In the genomic region with DNA sequence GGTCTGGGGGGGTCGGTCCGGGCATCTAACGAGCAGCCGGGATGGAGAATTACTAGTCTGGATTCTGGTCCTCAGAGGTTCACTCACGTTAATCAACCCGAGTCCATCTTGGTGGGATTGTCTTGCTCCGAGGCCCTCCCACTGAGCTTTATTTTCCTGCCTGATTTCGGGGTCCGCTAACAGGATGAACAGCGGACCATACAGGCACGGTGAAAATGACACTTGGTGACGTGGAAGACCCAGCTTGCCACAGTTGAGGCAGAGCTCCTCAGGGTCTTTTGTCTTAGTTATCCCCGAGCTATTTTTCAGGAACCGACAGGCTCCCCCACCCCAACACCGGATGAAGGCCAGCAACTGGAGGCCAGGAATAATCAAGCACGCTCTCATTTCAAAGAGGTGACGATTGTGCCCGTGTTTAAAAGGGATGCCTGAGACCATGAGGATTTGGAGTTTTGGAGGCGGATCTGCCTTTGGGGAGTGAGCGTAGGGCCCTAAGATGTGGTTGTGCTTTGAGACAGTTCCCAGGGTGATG, we compare ENCODE assay signal across 8 cellular contexts. TPM values are rescaled to one million over a fixed set of nuclear protein-coding genes. Genes with fewer than 3 reads are reported as not detected.
A peak's percentile ranks its signal among the peaks of the same experiment; 100 is the strongest.
DNase-seq lines count a peak whose midpoint lies in the region; ATAC-seq and TF ChIP-seq lines count a peak whose summit lies in the region.

No MANE protein-coding gene starts in this region.

- H3K23ac ChIP-seq in neuronal stem cell (ENCODE audit: low read depth, low read length, poor library complexity): no peak overlapping the region

- no peak for TF ChIP-seq CTCF in SU-DHL-6 (IDR thresholded peaks at IDR 0.05; ENCODE audit: insufficient read depth, low read length, poor library complexity, severe bottlenecking)
- TF ChIP-seq CTCF in foreskin keratinocyte (conservative IDR thresholded peaks at IDR 0.05): no peak

- H3K14ac ChIP-seq in neuronal stem cell (ENCODE audit: low read length): no peak overlapping the region

- H3K36me3 ChIP-seq in SU-DHL-6 (ENCODE audit: low read length) (no peaks in the 10 kb centered on the region), neuronal stem cell (replicated peaks in 1 of 2; ENCODE audit: control insufficient read depth in 2 of 2, insufficient read depth in 2 of 2, low read length in 2 of 2) (no peaks in the 10 kb centered on the region)

- peak in 1 of 2 donors; percentile 5 for DNase-seq in activated T-cell treated with anti-CD3 and anti-CD28 coated beads, Interleukin-2, amount 50 U/mL, for 72 hours
- no peak for DNase-seq in activated T-cell treated with anti-CD3 and anti-CD28 coated beads, Interleukin-2, amount 50 U/mL, for 1 hour
- no peak for DNase-seq in foreskin keratinocyte
- no peak for DNase-seq in neuronal stem cell (ENCODE audit: low spot score)
- no peak for DNase-seq in stimulated activated CD4-positive, alpha-beta T cell treated with anti-CD3 and anti-CD28 coated beads, Interleukin-2, amount 100 ng/mL, for 48 hours
- DNase-seq in MV-4-11 (lab: John Stamatoyannopoulos, UW): no peak
- no peak for DNase-seq in NCI-H226

- H3K4ac ChIP-seq in neuronal stem cell (ENCODE audit: low read length): no peak overlapping the region

- H3K9ac ChIP-seq in SU-DHL-6 (ENCODE audit: low read length) (no peak overlapping the region), neuronal stem cell (ENCODE audit: low read depth, low read length, poor library complexity) (no peak overlapping the region)

- H3K27me3 Mint-ChIP-seq in activated T-cell treated with anti-CD3 and anti-CD28 coated beads, Interleukin-2, amount 50 U/mL, for 72 hours (ENCODE audit: low read depth): no peaks in the 10 kb centered on the region

- H3K4me3 ChIP-seq in SU-DHL-6 (ENCODE audit: insufficient read depth, low read length, poor library complexity, severe bottlenecking) (no peak overlapping the region), neuronal stem cell (ENCODE audit: low read length in 2 of 2) (peak overlapping the region in 1 of 2 donors; percentile 31)

- H4K91ac ChIP-seq in neuronal stem cell (ENCODE audit: low read depth, low read length, poor library complexity): no peak overlapping the region

- no CpG with 5 or more reads among the region's 20 CpGs for WGBS in neuronal stem cell (ENCODE audit: extremely low coverage in 2 of 2, insufficient read length in 2 of 2, insufficient replicate concordance in 1 of 2), 2 donors

- no peaks in the 10 kb centered on the region for H3K9me3 Mint-ChIP-seq in activated T-cell treated with anti-CD3 and anti-CD28 coated beads, Interleukin-2, amount 50 U/mL, for 72 hours

- H3F3A ChIP-seq in SU-DHL-6 (ENCODE audit: insufficient read depth): peaks cover 15% of the 10 kb centered on the region

- no peak overlapping the region for H2BK15ac ChIP-seq in neuronal stem cell (ENCODE audit: low read length)

- no peak overlapping the region for H2AK5ac ChIP-seq in neuronal stem cell (ENCODE audit: low read depth, low read length)

- H3K27ac ChIP-seq in SU-DHL-6 (ENCODE audit: low read depth, low read length) (no peak overlapping the region), foreskin keratinocyte (no peak overlapping the region), neuronal stem cell (replicated peaks; ENCODE audit: low read length) (no peak overlapping the region)

- H3K4me3 Mint-ChIP-seq in activated T-cell treated with anti-CD3 and anti-CD28 coated beads, Interleukin-2, amount 50 U/mL, for 72 hours: peak overlapping the region; percentile 85 to 87

- H4K8ac ChIP-seq in neuronal stem cell (ENCODE audit: low read depth, low read length): no peak overlapping the region

- H3K4me2 ChIP-seq in SU-DHL-6 (ENCODE audit: low read depth, low read length, poor library complexity, severe bottlenecking) (peak overlapping the region; percentile 47), neuronal stem cell (ENCODE audit: insufficient read depth, low read length, poor library complexity, severe bottlenecking) (peak overlapping the region; percentile 60)

- no peaks in the 10 kb centered on the region for H3K79me1 ChIP-seq in neuronal stem cell (ENCODE audit: low read depth, low read length)

- peaks cover 4% of the 10 kb centered on the region; the same call in 1 of the 2 replicates for H4K20me1 ChIP-seq in SU-DHL-6 (ENCODE audit: low read depth, low read length)

- no peak overlapping the region for H2BK120ac ChIP-seq in neuronal stem cell (ENCODE audit: low read depth, low read length)

- H3K36me3 Mint-ChIP-seq in activated T-cell treated with anti-CD3 and anti-CD28 coated beads, Interleukin-2, amount 50 U/mL, for 72 hours (ENCODE audit: insufficient read depth in 2 of 2): no peaks in the 10 kb centered on the region

- H3K18ac ChIP-seq in neuronal stem cell (ENCODE audit: low read length): no peak overlapping the region

- H3K27me3 ChIP-seq in SU-DHL-6 (ENCODE audit: low read length) (no peaks in the 10 kb centered on the region), foreskin keratinocyte (no peaks in the 10 kb centered on the region), neuronal stem cell (ENCODE audit: control insufficient read depth in 3 of 3, insufficient read depth in 3 of 3, low read depth in 1 of 3, low read length in 3 of 3) (no peaks in the 10 kb centered on the region)

- H2BK12ac ChIP-seq in neuronal stem cell (ENCODE audit: low read length): no peak overlapping the region

- H2BK5ac ChIP-seq in neuronal stem cell (ENCODE audit: low read length): no peak overlapping the region

- H3K79me2 ChIP-seq in SU-DHL-6 (ENCODE audit: insufficient read depth, low read length): no peaks in the 10 kb centered on the region

- H3K27ac Mint-ChIP-seq in activated T-cell treated with anti-CD3 and anti-CD28 coated beads, Interleukin-2, amount 50 U/mL, for 72 hours: no peak overlapping the region

- H3K9me3 ChIP-seq in SU-DHL-6 (ENCODE audit: insufficient read depth, low read length): no peaks in the 10 kb centered on the region
- peaks cover 0 to 2% of the 10 kb centered on the region in 2 donors for H3K9me3 ChIP-seq in neuronal stem cell (replicated peaks in 1 of 2; ENCODE audit: control insufficient read depth in 2 of 2, insufficient read depth in 1 of 2, low read depth in 1 of 2, low read length in 2 of 2)

- no peaks in the 10 kb centered on the region for H3K4me1 ChIP-seq in foreskin keratinocyte
- H3K4me1 ChIP-seq in neuronal stem cell (ENCODE audit: control insufficient read depth in 2 of 2, insufficient read depth in 1 of 2, low read depth in 1 of 2, low read length in 2 of 2): no peaks in the 10 kb centered on the region

- ATAC-seq in activated T-cell treated with anti-CD3 and anti-CD28 coated beads, Interleukin-2, amount 50 U/mL, for 72 hours (replicated peaks in 1 of 2): peak; percentile 28 to 30
- ATAC-seq in foreskin keratinocyte: peak; percentile 24

- H2AFZ ChIP-seq in SU-DHL-6 (ENCODE audit: low read depth, low read length, severe bottlenecking) (peak overlapping the region; percentile 70), neuronal stem cell (ENCODE audit: low read length) (peak overlapping the region; percentile 92)

- H3K4me1 Mint-ChIP-seq in activated T-cell treated with anti-CD3 and anti-CD28 coated beads, Interleukin-2, amount 50 U/mL, for 72 hours (ENCODE audit: low read depth): no peaks in the 10 kb centered on the region

- no peaks in the 10 kb centered on the region for H3K9me2 ChIP-seq in SU-DHL-6 (replicated peaks; ENCODE audit: insufficient read depth, low read length)

RNA-seq across cellular contexts. Expression of a gene that starts 0.5 kb away (rescaled TPM):
- not detected for total RNA-seq in activated T-cell treated with anti-CD3 and anti-CD28 coated beads, Interleukin-2, amount 50 U/mL, for 72 hours
- 0.04 TPM in 1 of 2 replicates, not detected in the other for total RNA-seq in foreskin keratinocyte
- polyA plus RNA-seq in foreskin keratinocyte: not detected in 2 replicates
- polyA plus RNA-seq in neuronal stem cell (2013, experiment 1 of 2): 0.04 TPM
- polyA plus RNA-seq in neuronal stem cell (2013, experiment 2 of 2): 0.06 TPM

RNA-seq across cellular contexts. Expression of a gene that starts 45.2 kb away (rescaled TPM):
- 10 to 100 TPM; 29.8 to 29.9 TPM for total RNA-seq in activated T-cell treated with anti-CD3 and anti-CD28 coated beads, Interleukin-2, amount 50 U/mL, for 72 hours
- total RNA-seq in foreskin keratinocyte: 268 and 280 TPM in 2 replicates
- 84.4 and 101 TPM in 2 replicates for polyA plus RNA-seq in foreskin keratinocyte
- polyA plus RNA-seq in neuronal stem cell (2013, experiment 1 of 2): 79.2 TPM
- 83.0 TPM for polyA plus RNA-seq in neuronal stem cell (2013, experiment 2 of 2)
